Comparison of ENCODE assay signal across 7 cellular contexts in the genomic region with DNA sequence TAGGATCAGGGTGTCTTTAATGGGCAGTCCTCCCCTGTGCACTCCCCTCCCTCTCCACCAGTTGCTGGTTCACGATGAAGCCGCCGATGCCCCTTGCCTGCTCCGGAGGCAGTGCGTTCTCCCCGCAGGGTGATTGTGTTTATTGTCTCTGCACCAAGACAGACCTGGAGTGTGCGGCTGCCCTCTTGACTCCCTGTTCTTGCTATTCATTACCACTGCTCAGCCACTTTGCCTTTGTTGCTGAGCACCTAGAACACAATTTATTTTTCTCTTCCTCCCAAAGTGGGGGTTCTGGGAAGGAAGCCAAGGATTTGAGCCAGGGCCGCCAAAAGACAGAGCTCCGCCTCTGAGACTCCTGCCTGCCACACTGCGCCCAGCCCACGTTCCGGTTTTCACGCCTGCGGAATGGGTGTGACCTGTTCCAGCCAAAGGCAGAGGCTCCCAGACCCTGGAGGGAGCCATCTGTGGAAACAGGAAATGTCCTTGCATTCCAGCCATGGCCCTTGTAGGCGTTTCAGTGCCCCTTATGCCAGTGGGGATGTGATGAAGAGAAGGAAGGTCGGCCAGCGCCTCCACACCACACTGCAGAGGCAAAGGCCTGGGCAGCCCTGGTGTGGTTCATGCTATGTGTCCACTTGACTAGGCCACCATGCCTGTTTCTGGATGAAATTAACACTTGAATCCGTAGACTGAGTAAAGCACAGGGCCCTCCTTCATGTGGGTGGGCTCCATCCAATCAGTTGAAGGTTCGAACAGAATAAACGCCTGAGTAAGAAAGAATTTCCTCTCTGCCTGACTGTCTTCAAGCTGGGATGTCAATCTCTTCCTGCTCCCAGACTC.
A peak's percentile ranks its signal among the peaks of the same experiment; 100 is the strongest.
DNase-seq lines count a peak whose midpoint lies in the region; ATAC-seq and TF ChIP-seq lines count a peak whose summit lies in the region.

No MANE protein-coding gene starts in this region.

- H3K4me3 ChIP-seq in choroid plexus epithelial cell (ENCODE audit: low read depth, low read length) = no peak overlapping the region
- no peak overlapping the region for H3K4me3 ChIP-seq in lower leg skin (ENCODE audit: low read depth, poor library complexity, severe bottlenecking)
- H3K4me3 ChIP-seq in tibial artery = no peak overlapping the region

- H3K9me3 ChIP-seq in tibial artery = no peaks in the 10 kb centered on the region

- H3K36me3 ChIP-seq in tibial artery = no peaks in the 10 kb centered on the region

- peaks cover 0 to 42% (median 31%) of the 10 kb centered on the region in 4 donors for H3K4me1 ChIP-seq in tibial artery

- peak; percentile 57 for DNase-seq in NCI-H2196 (lab: John Stamatoyannopoulos, UW; ENCODE audit: unreplicated experiment)
- DNase-seq in choroid plexus epithelial cell (ENCODE audit: low read depth) = peak; percentile 52
- DNase-seq in lower leg skin (ENCODE audit: low spot score in 2 of 2) = peak; percentile 62 to 91
- peak; percentile 54 to 74 for DNase-seq in tibial artery
- no peak for DNase-seq in activated CD4-positive, CD25-positive, alpha-beta regulatory T cell treated with anti-CD3 and anti-CD28 coated beads, Interleukin-2, amount 50 U/mL, for 72 hours
- no peak for DNase-seq in erythroblast (lab: John Stamatoyannopoulos, UW)

- WGBS in lower leg skin, 2 donors = 41 to 48% methylated on average over 20 of the region's 20 CpGs

- no peak for ATAC-seq in GM21529 (IDR thresholded peaks at IDR 0.05; ENCODE audit: unreplicated experiment)

- TF ChIP-seq CTCF in choroid plexus epithelial cell (conservative IDR thresholded peaks at IDR 0.05; ENCODE audit: low read depth, low read length) (no peak), lower leg skin (IDR thresholded peaks at IDR 0.05) (no peak), tibial artery (IDR thresholded peaks at IDR 0.05) (no peak)

- intact Hi-C loops in lower leg skin (cut with DNase I; ENCODE audit: low total_unique reads) (no loop called here), tibial artery (cut with DNase I; ENCODE audit: low total_unique reads) (no loop called here)

- no peak for TF ChIP-seq POLR2A in lower leg skin (IDR thresholded peaks at IDR 0.05)
- TF ChIP-seq POLR2A in erythroblast (IDR thresholded peaks at IDR 0.05; ENCODE audit: low read length) = no peak

- peak overlapping the region; percentile 51 to 52 for H3K27ac ChIP-seq in tibial artery

- H3K27me3 ChIP-seq in tibial artery = no peaks in the 10 kb centered on the region

Comparison
In these comparisons a context has a peak if more than half of its experiments do, and no peak if none do; other contexts are left out.
1. DNase-seq: peak in NCI-H2196 (single experiment), choroid plexus epithelial cell (single experiment), lower leg skin (2 of 2) and tibial artery (2 of 2); none in activated CD4-positive, CD25-positive, alpha-beta regulatory T cell treated with anti-CD3 and anti-CD28 coated beads, Interleukin-2, amount 50 U/mL, for 72 hours (single experiment) and erythroblast (0 of 2).